1 cellular context compared by ENCODE assay signal in genomic region chr7:107168233-107169119, GRCh38.
A peak's percentile ranks its signal among the peaks of the same experiment; 100 is the strongest.
TF ChIP-seq lines count a peak whose summit lies in the region.

HBP1 (plus strand) TSS chr7:107169003; CDS start chr7:107179894, 10,891 bp downstream.

TF ChIP-seq in HepG2, 621 proteins besides CTCF, POLR2A, EP300 and RAD21 (continued from another document and continues in another):
- peak; percentile 74 for TF ChIP-seq FOXP4 (CRISPR knock-in tag; IDR thresholded peaks at IDR 0.05)
- TF ChIP-seq GTF3A (CRISPR knock-in tag; conservative IDR thresholded peaks at IDR 0.05), result no peak
- TF ChIP-seq MED13 (CRISPR knock-in tag; IDR thresholded peaks at IDR 0.05), result no peak
- no peak for TF ChIP-seq ISX (CRISPR knock-in tag; conservative IDR thresholded peaks at IDR 0.05)
- TF ChIP-seq HIC2 (CRISPR knock-in tag; IDR thresholded peaks at IDR 0.05; ENCODE audit: low read depth), result no peak
- TF ChIP-seq THYN1 (CRISPR knock-in tag; IDR thresholded peaks at IDR 0.05; ENCODE audit: borderline replicate concordance, low read depth), result 0 out of 2 replicates have a peak, but pooled peaks have one; percentile 42
- TF ChIP-seq YEATS2 (CRISPR knock-in tag; IDR thresholded peaks at IDR 0.05; ENCODE audit: borderline replicate concordance), result no peak
- 0 out of 2 replicates have a peak, but pooled peaks have one; percentile 36 for TF ChIP-seq STAT6 (CRISPR knock-in tag; IDR thresholded peaks at IDR 0.05; ENCODE audit: borderline replicate concordance)
- no peak for TF ChIP-seq LCORL (IDR thresholded peaks at IDR 0.05)
- TF ChIP-seq LCORL (CRISPR knock-in tag; IDR thresholded peaks at IDR 0.05), result peak; percentile 68; the same call in 1 of the 2 replicates
- no peak; the same call in 1 of the 2 replicates for TF ChIP-seq ZNF430 (CRISPR knock-in tag; IDR thresholded peaks at IDR 0.05)
- TF ChIP-seq NPAS2 (CRISPR knock-in tag; IDR thresholded peaks at IDR 0.05; ENCODE audit: borderline replicate concordance), result no peak
- 0 out of 2 replicates have a peak, but pooled peaks have one; percentile 15 for TF ChIP-seq ZFP90 (CRISPR knock-in tag; IDR thresholded peaks at IDR 0.05; ENCODE audit: borderline replicate concordance)
- TF ChIP-seq CEBPZ (IDR thresholded peaks at IDR 0.05; ENCODE audit: low read length), result peak; percentile 94
- no peak for TF ChIP-seq ZFP82 (CRISPR knock-in tag; IDR thresholded peaks at IDR 0.05; ENCODE audit: borderline replicate concordance)
- TF ChIP-seq SRSF1 (optimal IDR thresholded peaks at IDR 0.05; ENCODE audit: low read depth, low read length), result peak; percentile 54
- TF ChIP-seq ZFP37 (CRISPR knock-in tag; IDR thresholded peaks at IDR 0.05; ENCODE audit: borderline replicate concordance), result no peak
- TF ChIP-seq ZNF260 (CRISPR knock-in tag; IDR thresholded peaks at IDR 0.05; ENCODE audit: borderline replicate concordance, low read depth), result no peak
- TF ChIP-seq TFDP1 (CRISPR knock-in tag; IDR thresholded peaks at IDR 0.05; ENCODE audit: borderline replicate concordance), result no peak
- TF ChIP-seq ZNF543 (CRISPR knock-in tag; IDR thresholded peaks at IDR 0.05), result no peak
- TF ChIP-seq ZNF563 (CRISPR knock-in tag; IDR thresholded peaks at IDR 0.05), result no peak
- no peak for TF ChIP-seq ZHX1 (CRISPR knock-in tag; IDR thresholded peaks at IDR 0.05; ENCODE audit: low read depth)
- TF ChIP-seq HMGXB4 (CRISPR knock-in tag; IDR thresholded peaks at IDR 0.05; ENCODE audit: borderline replicate concordance in 1 of 2, low read depth in 1 of 2), result no peak; a peak in 2 of 4 replicates
- TF ChIP-seq ZMAT3 (CRISPR knock-in tag; conservative IDR thresholded peaks at IDR 0.05), result no peak
- 0 out of 2 replicates have a peak, but pooled peaks have one; percentile 3 for TF ChIP-seq GATAD2A (CRISPR knock-in tag; IDR thresholded peaks at IDR 0.05)
- peak; percentile 41 for TF ChIP-seq RBM39 (IDR thresholded peaks at IDR 0.05; ENCODE audit: low read depth, low read length, poor library complexity, severe bottlenecking)
- TF ChIP-seq FOSL2 (CRISPR knock-in tag; IDR thresholded peaks at IDR 0.05), result peak; percentile 62
- TF ChIP-seq SALL1 (CRISPR knock-in tag; IDR thresholded peaks at IDR 0.05), result peak; percentile 58; the same call in 1 of the 2 replicates
- no peak for TF ChIP-seq ZNF615 (CRISPR knock-in tag; IDR thresholded peaks at IDR 0.05; ENCODE audit: borderline replicate concordance)
- TF ChIP-seq ZMAT5 (CRISPR knock-in tag; IDR thresholded peaks at IDR 0.05; ENCODE audit: borderline replicate concordance, low read depth), result no peak
- peak; percentile 59 for TF ChIP-seq PHF5A (CRISPR knock-in tag; IDR thresholded peaks at IDR 0.05; ENCODE audit: low read depth, unreplicated experiment)
- no peak for TF ChIP-seq RFX3 (CRISPR knock-in tag; IDR thresholded peaks at IDR 0.05)
- no peak for TF ChIP-seq DBP (CRISPR knock-in tag; IDR thresholded peaks at IDR 0.05; ENCODE audit: not compliant biosample characterization)
- TF ChIP-seq CBX5 (CRISPR knock-in tag; IDR thresholded peaks at IDR 0.05; ENCODE audit: borderline replicate concordance), result no peak
- TF ChIP-seq HOXA3 (CRISPR knock-in tag; IDR thresholded peaks at IDR 0.05), result peak; percentile 26
- TF ChIP-seq PAX8 (CRISPR knock-in tag; IDR thresholded peaks at IDR 0.05; ENCODE audit: borderline replicate concordance), result no peak
- no peak for TF ChIP-seq ZNF577 (CRISPR knock-in tag; IDR thresholded peaks at IDR 0.05; ENCODE audit: borderline replicate concordance, low read depth)
- no peak for TF ChIP-seq ZFAT (CRISPR knock-in tag; conservative IDR thresholded peaks at IDR 0.05)
- no peak for TF ChIP-seq NAIF1 (CRISPR knock-in tag; IDR thresholded peaks at IDR 0.05; ENCODE audit: borderline replicate concordance)
- no peak for TF ChIP-seq FUBP1 (CRISPR knock-in tag; IDR thresholded peaks at IDR 0.05; ENCODE audit: borderline replicate concordance)
